8 cellular contexts compared by ENCODE assay signal in the genomic region with DNA sequence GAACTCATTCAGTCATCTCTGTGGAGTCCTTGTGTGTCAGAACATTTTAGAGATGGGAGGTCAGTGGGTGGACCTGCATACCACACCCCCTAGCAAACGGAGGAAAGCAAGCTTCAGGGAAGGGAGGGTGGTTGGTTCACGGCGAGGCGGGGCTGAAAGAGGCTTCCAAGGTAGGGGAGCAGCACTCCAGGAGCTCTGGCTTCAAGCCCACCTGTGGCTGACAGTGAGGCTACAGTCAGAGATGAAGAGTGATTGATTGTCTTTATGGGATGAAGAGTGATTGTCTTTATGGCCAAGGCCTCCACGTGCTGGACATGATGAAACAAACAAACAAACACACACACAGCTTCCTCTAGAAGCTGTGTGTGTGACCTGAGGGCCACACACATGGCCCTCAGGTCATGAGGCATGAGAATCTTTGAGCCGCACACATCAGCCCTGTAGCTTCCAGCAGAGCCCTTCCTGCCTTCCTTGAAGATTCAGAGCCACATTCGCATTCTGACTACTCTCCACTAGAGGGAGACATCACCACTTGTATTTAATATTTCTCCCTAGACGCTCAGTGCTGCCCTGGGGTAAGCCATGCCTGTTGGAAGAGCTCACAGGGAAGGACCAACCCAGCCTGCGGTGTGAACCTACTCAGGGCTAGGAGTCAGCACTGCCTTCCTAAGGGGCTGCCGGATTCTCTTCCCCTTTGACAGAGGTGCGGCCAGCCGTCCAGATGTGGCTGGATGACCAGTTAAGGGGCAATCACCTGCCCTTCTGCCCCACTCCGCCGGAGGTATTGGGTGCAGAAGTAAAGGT. TPM values are rescaled to one million over a fixed set of nuclear protein-coding genes. Genes with fewer than 3 reads are reported as not detected.
DNase-seq lines count a peak whose midpoint lies in the region; ATAC-seq and TF ChIP-seq lines count a peak whose summit lies in the region.

No MANE protein-coding gene starts in this region.

- H3K36me3 ChIP-seq in CD8-positive, alpha-beta T cell (ENCODE audit: insufficient read depth, low read length) = no peaks in the 10 kb centered on the region
- H3K36me3 ChIP-seq in GM23338 (ENCODE audit: insufficient read depth) (no peaks in the 10 kb centered on the region), brain microvascular endothelial cell (replicated peaks) (no peaks in the 10 kb centered on the region), spleen (no peaks in the 10 kb centered on the region)

- no peaks in the 10 kb centered on the region for H3F3A ChIP-seq in GM23338 (replicated peaks; ENCODE audit: low read depth)

- no peaks in the 10 kb centered on the region for H3K27me3 ChIP-seq in CD8-positive, alpha-beta T cell (ENCODE audit: insufficient read depth, low read length)
- H3K27me3 ChIP-seq in GM23338 (ENCODE audit: insufficient read depth) = peaks cover 3% of the 10 kb centered on the region; the same call in 1 of the 2 replicates
- H3K27me3 ChIP-seq in brain microvascular endothelial cell (replicated peaks) = no peaks in the 10 kb centered on the region
- H3K27me3 ChIP-seq in spleen (replicated peaks in 1 of 7) = peaks cover 0 to 46% (median 13%) of the 10 kb centered on the region in 7 donors

- no peak overlapping the region for H2AFZ ChIP-seq in GM23338

- no peaks in the 10 kb centered on the region for H3K9me3 ChIP-seq in CD8-positive, alpha-beta T cell (ENCODE audit: low read length)
- no peaks in the 10 kb centered on the region for H3K9me3 ChIP-seq in spleen

- H3K9me3 Mint-ChIP-seq in CD8-positive, alpha-beta T cell = no peaks in the 10 kb centered on the region
- H3K9me3 Mint-ChIP-seq in GM23338 (no peaks in the 10 kb centered on the region), T-cell (no peaks in the 10 kb centered on the region)

- peaks cover 19% of the 10 kb centered on the region for H3K4me1 Mint-ChIP-seq in CD8-positive, alpha-beta T cell (ENCODE audit: low read depth)
- H3K4me1 Mint-ChIP-seq in GM23338 = peaks cover 11% of the 10 kb centered on the region
- H3K4me1 Mint-ChIP-seq in T-cell = peaks cover 13 to 17% (median 16%) of the 10 kb centered on the region in 3 donors

- no peak overlapping the region for H3K27ac ChIP-seq in CD8-positive, alpha-beta T cell (ENCODE audit: low read depth, low read length)
- no peak overlapping the region for H3K27ac ChIP-seq in GM23338 (ENCODE audit: low read depth)
- no peak overlapping the region for H3K27ac ChIP-seq in brain microvascular endothelial cell
- H3K27ac ChIP-seq in spleen = no peak overlapping the region

- H3K4me2 ChIP-seq in GM23338 = no peak overlapping the region

- intact Hi-C loops in CD8-positive, alpha-beta T cell (cut with DNase I, micrococcal nuclease) = loop anchor here (1.0 to 10.0 kb wide), 4 partner anchors 227 to 1189 kb away; no protein-coding TSS in a partner anchor
- intact Hi-C loops in spleen (cut with DNase I; ENCODE audit: low total_unique reads) = loop anchor here (5.0 to 10.0 kb wide), 2 partner anchors 147 to 229 kb away; no protein-coding TSS in a partner anchor

- H3K27me3 Mint-ChIP-seq in CD8-positive, alpha-beta T cell (ENCODE audit: low read depth) = peaks cover 23% of the 10 kb centered on the region
- H3K27me3 Mint-ChIP-seq in GM23338 (ENCODE audit: insufficient read depth, low read depth, poor library complexity) (peaks cover 17% of the 10 kb centered on the region), T-cell (peaks cover 8 to 16% of the 10 kb centered on the region in 2 donors)

- no peaks in the 10 kb centered on the region for H4K20me1 ChIP-seq in GM23338 (replicated peaks; ENCODE audit: insufficient read depth)

- H3K36me3 Mint-ChIP-seq in CD8-positive, alpha-beta T cell = no peaks in the 10 kb centered on the region
- H3K36me3 Mint-ChIP-seq in GM23338 (ENCODE audit: low read depth) = no peaks in the 10 kb centered on the region
- H3K36me3 Mint-ChIP-seq in T-cell = no peaks in the 10 kb centered on the region

- CTCF ChIA-PET in CD8-positive, alpha-beta T cell (lab: Charles Lee) = interaction anchor here (0.6 to 3.0 kb wide), 24 partner anchors 9 to 231 kb away, joined by 3 to 12 read pairs (median 4); a partner anchor contains a TSS
- CTCF ChIA-PET in T-cell (lab: Charles Lee) = interaction anchor here (0.6 to 1.5 kb wide), 5 partner anchors 10 to 939 kb away, joined by 3 read pairs; no protein-coding TSS in a partner anchor

- DNase-seq in CD8-positive, alpha-beta T cell = peak in 6 of 7 experiments; percentile 10 to 59 (median 48)
- DNase-seq in GM23338 (ENCODE audit: low spot score) (peak; percentile 95), NCI-H187 treated with DMSO at 0.1 percent for 48 hours (lab: John Stamatoyannopoulos, UW) (peak; percentile 57), T-cell (peak in 28 of 34 experiments; percentile 11 to 53 (median 28)), brain microvascular endothelial cell (peak; percentile 75), iPS-NIHi7 (ENCODE audit: extremely low spot score) (peak; percentile 81), spleen (no peak)

- TF ChIP-seq POLR2A in spleen (IDR thresholded peaks at IDR 0.05) = no peak

- H3K4me3 ChIP-seq in CD8-positive, alpha-beta T cell (ENCODE audit: low read depth, low read length) = no peak overlapping the region
- H3K4me3 ChIP-seq in GM23338 (no peak overlapping the region), brain microvascular endothelial cell (ENCODE audit: low read depth, low read length) (no peak overlapping the region), spleen (no peak overlapping the region)

- H3K9me2 ChIP-seq in GM23338 (ENCODE audit: insufficient read depth) = no peaks in the 10 kb centered on the region

- H3K4me3 Mint-ChIP-seq in CD8-positive, alpha-beta T cell = no peak overlapping the region
- no peak overlapping the region for H3K4me3 Mint-ChIP-seq in GM23338
- no peak overlapping the region for H3K4me3 Mint-ChIP-seq in T-cell

- peaks cover 4% of the 10 kb centered on the region for H3K4me1 ChIP-seq in CD8-positive, alpha-beta T cell (ENCODE audit: insufficient read depth, low read length)
- H3K4me1 ChIP-seq in GM23338 (ENCODE audit: insufficient read depth) (no peaks in the 10 kb centered on the region), spleen (peaks cover 8 to 21% (median 12%) of the 10 kb centered on the region in 6 donors)

- in situ Hi-C loops in brain microvascular endothelial cell (cut with HindIII; ENCODE audit: low pct_ligation_motif_present, low sequenced_read_pairs) = no loop called here

- WGBS in spleen, 5 donors = 43 to 53% (median 50%) methylated on average over 14 of the region's 14 CpGs

- POLR2A ChIA-PET in CD8-positive, alpha-beta T cell (lab: Charles Lee) = no interaction called here
- POLR2A ChIA-PET in T-cell (lab: Charles Lee) = interaction anchor here in 1 of 2 donors (0.6 kb wide), 1 partner anchor 990 kb away, joined by 6 read pairs; no protein-coding TSS in a partner anchor

- ATAC-seq in CD8-positive, alpha-beta T cell = peak; percentile 71
- ATAC-seq in GM23338 (peak; percentile 81), T-cell (replicated peaks in 1 of 4) (peak; percentile 69 to 76 (median 70)), GM21717 (IDR thresholded peaks at IDR 0.05; ENCODE audit: unreplicated experiment) (no peak)

- no peaks in the 10 kb centered on the region for H3K79me2 ChIP-seq in GM23338 (replicated peaks; ENCODE audit: insufficient read depth)

- peak; percentile 68 for TF ChIP-seq CTCF in CD8-positive, alpha-beta T cell (IDR thresholded peaks at IDR 0.05)
- TF ChIP-seq CTCF in GM23338 (conservative IDR thresholded peaks at IDR 0.05; ENCODE audit: low read depth in 2 of 2) (peak; percentile 78 to 84), brain microvascular endothelial cell (IDR thresholded peaks at IDR 0.05; ENCODE audit: low read depth, low read length, missing control alignments) (peak; percentile 79), spleen (IDR thresholded peaks at IDR 0.05 in 8 of 11, conservative IDR thresholded peaks at IDR 0.05 in 3 of 11) (peak; percentile 53 to 93 (median 83))

- no peak overlapping the region for H3K27ac Mint-ChIP-seq in CD8-positive, alpha-beta T cell
- H3K27ac Mint-ChIP-seq in GM23338 (no peak overlapping the region), T-cell (no peak overlapping the region)

TF ChIP-seq in GM23338, 12 proteins besides CTCF, POLR2A, EP300 and RAD21:
- peak; percentile 61 for TF ChIP-seq ZNF331 (CRISPR knock-in tag; IDR thresholded peaks at IDR 0.05; ENCODE audit: low read depth)
- TF ChIP-seq, protein P1, sequence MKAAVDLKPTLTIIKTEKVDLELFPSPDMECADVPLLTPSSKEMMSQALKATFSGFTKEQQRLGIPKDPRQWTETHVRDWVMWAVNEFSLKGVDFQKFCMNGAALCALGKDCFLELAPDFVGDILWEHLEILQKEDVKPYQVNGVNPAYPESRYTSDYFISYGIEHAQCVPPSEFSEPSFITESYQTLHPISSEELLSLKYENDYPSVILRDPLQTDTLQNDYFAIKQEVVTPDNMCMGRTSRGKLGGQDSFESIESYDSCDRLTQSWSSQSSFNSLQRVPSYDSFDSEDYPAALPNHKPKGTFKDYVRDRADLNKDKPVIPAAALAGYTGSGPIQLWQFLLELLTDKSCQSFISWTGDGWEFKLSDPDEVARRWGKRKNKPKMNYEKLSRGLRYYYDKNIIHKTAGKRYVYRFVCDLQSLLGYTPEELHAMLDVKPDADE (IDR thresholded peaks at IDR 0.05) = no peak
- TF ChIP-seq NANOG (IDR thresholded peaks at IDR 0.05; ENCODE audit: borderline replicate concordance) = no peak
- no peak for TF ChIP-seq POLR2AphosphoS5 (IDR thresholded peaks at IDR 0.05; ENCODE audit: low read depth)
- no peak for TF ChIP-seq STAT1 (IDR thresholded peaks at IDR 0.05; ENCODE audit: unreplicated experiment)

RNA-seq across cellular contexts. Expression of a gene that starts 54.4 kb away (rescaled TPM):
- not detected for total RNA-seq in CD8-positive, alpha-beta T cell
- total RNA-seq in GM23338 (2014; rRNA removed; shearing (Covaris generic)) = 1.2 and 1.9 TPM in 2 replicates
- polyA plus RNA-seq in GM23338 (2016; fragmentation: Nextera tagmentation; extraction: Ambion mirVana) = 0.10 and 0.38 TPM in 2 replicates
- total RNA-seq in T-cell = not detected
- total RNA-seq in spleen = under 1 TPM in 3 of 7 donors, not detected in 4; 0.23 to 0.32 (median 0.23) TPM
- under 1 TPM; 0.13 to 0.20 (median 0.15) TPM for polyA plus RNA-seq in spleen
